In genomic region chr1:11807087-11807486, GRCh38 we compare ENCODE assay signal across 9 cellular contexts. TPM values are rescaled to one million over a fixed set of nuclear protein-coding genes. Genes with fewer than 3 reads are reported as not detected.
DNase-seq lines count a peak whose midpoint lies in the region; ATAC-seq, FAIRE-seq and TF ChIP-seq lines count a peak whose summit lies in the region.
"Had no signal": no experiment of that assay in that cellular context is flagged by ENCODE, and none has a peak within 500 bp of the region (broad histone marks: within the 10 kb centered on the region; RNA-seq: fewer than 3 reads in every experiment).

No MANE protein-coding gene starts in this region.

- peaks cover 29% of the 10 kb centered on the region for H4K20me1 ChIP-seq in hepatocyte (ENCODE audit: insufficient read depth, poor library complexity, severe bottlenecking)

- H3K27ac ChIP-seq in hepatocyte (peak overlapping the region; percentile 90), small intestine (ENCODE audit: low read depth in 1 of 2, low read length in 1 of 2) (peak overlapping the region; percentile 85 to 98)

- no peak for DNase-seq in HAP-1 (ENCODE audit: low spot score in 2 of 2)
- DNase-seq in activated CD8-positive, alpha-beta T cell treated with anti-CD3 and anti-CD28 coated beads for 36 hours = no peak
- no peak for DNase-seq in hepatocyte (ENCODE audit: low spot score)
- DNase-seq in small intestine = peak; percentile 54
- no peak for DNase-seq in NCI-H748 treated with DMSO at 0.1 percent for 48 hours (lab: John Stamatoyannopoulos, UW)
- DNase-seq in NCI-H1694 (lab: John Stamatoyannopoulos, UW) = no peak

- no peaks in the 10 kb centered on the region for H3K9me3 ChIP-seq in HAP-1
- H3K9me3 ChIP-seq in hepatocyte (ENCODE audit: low read depth) = no peaks in the 10 kb centered on the region
- H3K9me3 ChIP-seq in small intestine (ENCODE audit: control insufficient read depth, low read depth) = no peaks in the 10 kb centered on the region

- H3K9me3 Mint-ChIP-seq in activated CD8-positive, alpha-beta T cell treated with anti-CD3 and anti-CD28 coated beads for 36 hours = no peaks in the 10 kb centered on the region

- ATAC-seq in activated CD8-positive, alpha-beta T cell treated with anti-CD3 and anti-CD28 coated beads for 36 hours = no peak
- no peak for ATAC-seq in HG02938 (IDR thresholded peaks at IDR 0.05; ENCODE audit: unreplicated experiment)
- no peak for ATAC-seq in esophagus mucosa

- H3K36me3 Mint-ChIP-seq in activated CD8-positive, alpha-beta T cell treated with anti-CD3 and anti-CD28 coated beads for 36 hours (ENCODE audit: low read depth) = peaks cover 17% of the 10 kb centered on the region

- no peaks in the 10 kb centered on the region for H3K27me3 ChIP-seq in HAP-1 (ENCODE audit: low read depth)
- no peaks in the 10 kb centered on the region for H3K27me3 ChIP-seq in hepatocyte
- no peaks in the 10 kb centered on the region for H3K27me3 ChIP-seq in small intestine (ENCODE audit: control insufficient read depth in 2 of 2, insufficient read depth in 2 of 2, low read length in 2 of 2)

- peaks cover 66% of the 10 kb centered on the region for H3K79me2 ChIP-seq in hepatocyte

- peaks cover 48% of the 10 kb centered on the region for H3K4me1 Mint-ChIP-seq in activated CD8-positive, alpha-beta T cell treated with anti-CD3 and anti-CD28 coated beads for 36 hours (ENCODE audit: low read depth)

- H3K27ac Mint-ChIP-seq in activated CD8-positive, alpha-beta T cell treated with anti-CD3 and anti-CD28 coated beads for 36 hours = peak overlapping the region; percentile 89

- no peak for TF ChIP-seq CTCF in activated CD8-positive, alpha-beta T cell treated with anti-CD3 and anti-CD28 coated beads for 36 hours (IDR thresholded peaks at IDR 0.05)
- TF ChIP-seq CTCF in hepatocyte (IDR thresholded peaks at IDR 0.05; ENCODE audit: poor library complexity) = no peak

- peak overlapping the region; percentile 74 for H3K4me2 ChIP-seq in hepatocyte

- in situ Hi-C loops in HAP-1 (cut with MboI; ENCODE audit: low sequenced_read_pairs) = no loop called here

- no peak for FAIRE-seq in small intestine (lab: Jason Lieb, UNC)

- H3K36me3 ChIP-seq in HAP-1 (replicated peaks) (peaks cover 21% of the 10 kb centered on the region), hepatocyte (replicated peaks; ENCODE audit: insufficient read depth, low read depth) (no peaks in the 10 kb centered on the region), small intestine (ENCODE audit: control insufficient read depth in 2 of 2, insufficient read depth in 2 of 2, low read length in 2 of 2) (peaks cover 2 to 7% of the 10 kb centered on the region in 2 donors)

- no peaks in the 10 kb centered on the region for H3K9me2 ChIP-seq in hepatocyte (replicated peaks; ENCODE audit: insufficient read depth)

- no peak overlapping the region for H2AFZ ChIP-seq in hepatocyte

- WGBS in hepatocyte (ENCODE audit: low lambda C conversion rate, missing lambda C conversion rate) = 64% methylated on average over 3 of the region's 3 CpGs
- WGBS in small intestine, 3 donors = 34 to 61% (median 44%) methylated on average over 3 of the region's 3 CpGs

- H3K4me3 ChIP-seq in HAP-1 (peak overlapping the region; percentile 84), hepatocyte (peak overlapping the region; percentile 33), small intestine (ENCODE audit: low read depth in 1 of 2, low read length in 2 of 2) (peak overlapping the region in 1 of 2 donors; percentile 68)

- CTCF ChIA-PET in activated CD8-positive, alpha-beta T cell treated with anti-CD3 and anti-CD28 coated beads for 36 hours (lab: Charles Lee) = interaction anchor here (1.5 to 2.1 kb wide), 5 partner anchors 22 to 101 kb away, joined by 3 to 7 read pairs (median 5); no protein-coding TSS in a partner anchor

- intact Hi-C loops in activated CD8-positive, alpha-beta T cell treated with anti-CD3 and anti-CD28 coated beads for 36 hours (cut with micrococcal nuclease) = no loop called here

- H3K4me3 Mint-ChIP-seq in activated CD8-positive, alpha-beta T cell treated with anti-CD3 and anti-CD28 coated beads for 36 hours = peak overlapping the region; percentile 90

- no peaks in the 10 kb centered on the region for H3K27me3 Mint-ChIP-seq in activated CD8-positive, alpha-beta T cell treated with anti-CD3 and anti-CD28 coated beads for 36 hours

- H3K4me1 ChIP-seq in HAP-1 (peaks cover 28% of the 10 kb centered on the region), hepatocyte (ENCODE audit: insufficient read depth) (peaks cover 26% of the 10 kb centered on the region), small intestine (ENCODE audit: control insufficient read depth in 2 of 2, insufficient read depth in 1 of 2, low read depth in 1 of 2, low read length in 1 of 2) (peaks cover 2 to 6% of the 10 kb centered on the region in 2 donors)

- POLR2A ChIA-PET in activated CD8-positive, alpha-beta T cell treated with anti-CD3 and anti-CD28 coated beads for 36 hours (lab: Charles Lee) = interaction anchor here (0.5 to 6.5 kb wide), 4 partner anchors 76 to 719 kb away, joined by 3 to 123 read pairs (median 4); partner anchors contain the start of gene MFN2

RNA-seq across cellular contexts. Expression of gene CLCN6, which starts 1.1 kb away (rescaled TPM):
- 10 to 100 TPM; 10.8 to 12.2 TPM for total RNA-seq in activated CD8-positive, alpha-beta T cell treated with anti-CD3 and anti-CD28 coated beads for 36 hours
- total RNA-seq in hepatocyte (14.1 and 15.3 TPM in 2 replicates), esophagus mucosa (6.9 TPM)
- polyA plus RNA-seq in hepatocyte (23.6 and 34.2 TPM in 2 replicates), small intestine (10 to 100 TPM in 2 of 3 donors, 1 to 10 TPM in 1; 9.2 to 13.9 (median 10.4) TPM)

RNA-seq across cellular contexts. Expression of gene MTHFR, which starts 1.3 kb away (rescaled TPM):
- 1 to 10 TPM; 9.6 TPM for total RNA-seq in activated CD8-positive, alpha-beta T cell treated with anti-CD3 and anti-CD28 coated beads for 36 hours
- 29.3 and 31.0 TPM in 2 replicates for total RNA-seq in hepatocyte
- 17.6 and 25.7 TPM in 2 replicates for polyA plus RNA-seq in hepatocyte
- polyA plus RNA-seq in small intestine = 10 to 100 TPM; 11.2 to 20.1 (median 14.1) TPM
- 21.3 TPM for total RNA-seq in esophagus mucosa

RNA-seq across cellular contexts. Expression of gene NPPA, which starts 40.5 kb away (rescaled TPM):
- total RNA-seq in activated CD8-positive, alpha-beta T cell treated with anti-CD3 and anti-CD28 coated beads for 36 hours = not detected
- total RNA-seq in hepatocyte = not detected in 2 replicates
- 0.22 and 1.1 TPM in 2 replicates for polyA plus RNA-seq in hepatocyte
- polyA plus RNA-seq in small intestine = 10 to 100 TPM in 1 of 3 donors, 1 to 10 TPM in 1, not detected in 1; 1.4 to 22.4 TPM
- total RNA-seq in esophagus mucosa = not detected

RNA-seq across cellular contexts. Expression of gene C1orf167, which starts 45.1 kb away (rescaled TPM):
- not detected for total RNA-seq in activated CD8-positive, alpha-beta T cell treated with anti-CD3 and anti-CD28 coated beads for 36 hours
- total RNA-seq in hepatocyte (not detected in 2 replicates), esophagus mucosa (0.84 TPM)
- polyA plus RNA-seq in hepatocyte (0.37 TPM in 1 of 2 replicates, not detected in the other), small intestine (1 to 10 TPM; 1.3 to 2.4 (median 1.4) TPM)

RNA-seq across cellular contexts. Expression of gene NPPB, which starts 51.7 kb away (rescaled TPM):
- total RNA-seq in activated CD8-positive, alpha-beta T cell treated with anti-CD3 and anti-CD28 coated beads for 36 hours = not detected
- total RNA-seq in hepatocyte = 1.6 and 3.9 TPM in 2 replicates
- 4.3 and 6.7 TPM in 2 replicates for polyA plus RNA-seq in hepatocyte
- 100 to 1,000 TPM in 1 of 3 donors, 10 to 100 TPM in 1, under 1 TPM in 1; 0.39 to 145 (median 19.7) TPM for polyA plus RNA-seq in small intestine
- total RNA-seq in esophagus mucosa = not detected
- total RNA-seq: myocyte had no signal
